In genomic region chr17:64635647-64636305, GRCh38 we compare ENCODE assay signal across 8 cellular contexts. TPM values are rescaled to one million over a fixed set of nuclear protein-coding genes. Genes with fewer than 3 reads are reported as not detected.
A peak's percentile ranks its signal among the peaks of the same experiment; 100 is the strongest.
DNase-seq lines count a peak whose midpoint lies in the region; ATAC-seq and TF ChIP-seq lines count a peak whose summit lies in the region.

No MANE protein-coding gene starts in this region.

- H3K4me3 ChIP-seq in RWPE2 (ENCODE audit: severe bottlenecking) (no peak overlapping the region), heart left ventricle (no peak overlapping the region), HAP-1 (no peak overlapping the region)

- in situ Hi-C loops in HAP-1 (cut with MboI; ENCODE audit: low sequenced_read_pairs) = no loop called here

- H3K9me3 ChIP-seq in RWPE2 (ENCODE audit: severe bottlenecking) = no peaks in the 10 kb centered on the region
- H3K9me3 ChIP-seq in heart left ventricle = no peaks in the 10 kb centered on the region
- no peaks in the 10 kb centered on the region for H3K9me3 ChIP-seq in HAP-1

- ATAC-seq in GM18520 (IDR thresholded peaks at IDR 0.05; ENCODE audit: unreplicated experiment) (peak; percentile 83), HG02678 (IDR thresholded peaks at IDR 0.05; ENCODE audit: unreplicated experiment) (peak; percentile 64), RWPE2 (ENCODE audit: low read depth) (peak; percentile 75), heart left ventricle (no peak)

- TF ChIP-seq CTCF in RWPE2 (IDR thresholded peaks at IDR 0.05; ENCODE audit: poor library complexity, severe bottlenecking) (no peak), heart left ventricle (IDR thresholded peaks at IDR 0.05) (no peak)

- H3K27ac ChIP-seq in RWPE2 (ENCODE audit: poor library complexity, severe bottlenecking) = peak overlapping the region; percentile 70
- H3K27ac ChIP-seq in heart left ventricle = peak overlapping the region in 1 of 12 donors; percentile 12

- DNase-seq in RWPE2 (ENCODE audit: low spot score) (no peak), lung microvascular endothelial cell (ENCODE audit: low read depth in 2 of 2) (peak; percentile 43 to 53), heart left ventricle (no peak), putamen (ENCODE audit: low spot score) (no peak), SHP77 treated with DMSO at 0.1 percent for 48 hours (lab: John Stamatoyannopoulos, UW) (no peak), HAP-1 (ENCODE audit: low spot score in 2 of 2) (no peak)

- no peak for TF ChIP-seq POLR2A in heart left ventricle (IDR thresholded peaks at IDR 0.05)

- peaks cover 52% of the 10 kb centered on the region for H3K36me3 ChIP-seq in RWPE2 (ENCODE audit: low read depth)
- peaks cover 0 to 13% (median 7%) of the 10 kb centered on the region in 9 donors for H3K36me3 ChIP-seq in heart left ventricle
- no peaks in the 10 kb centered on the region for H3K36me3 ChIP-seq in HAP-1 (replicated peaks)

- H3K4me1 ChIP-seq in RWPE2 (ENCODE audit: insufficient read depth, poor library complexity, severe bottlenecking) = peaks cover 10% of the 10 kb centered on the region
- peaks cover 0 to 49% (median 6%) of the 10 kb centered on the region in 12 donors for H3K4me1 ChIP-seq in heart left ventricle
- peaks cover 11% of the 10 kb centered on the region for H3K4me1 ChIP-seq in HAP-1

- H3K27me3 ChIP-seq in RWPE2 (ENCODE audit: insufficient read depth, poor library complexity, severe bottlenecking) = no peaks in the 10 kb centered on the region
- no peaks in the 10 kb centered on the region for H3K27me3 ChIP-seq in heart left ventricle
- H3K27me3 ChIP-seq in HAP-1 (ENCODE audit: low read depth) = no peaks in the 10 kb centered on the region

- WGBS in heart left ventricle, 4 donors = 56 to 82% (median 73%) methylated on average over 1 of the region's 1 CpG

- intact Hi-C loops in heart left ventricle (cut with DNase I) = loop anchor here in 1 of 10 donors (10.0 kb wide), 1 partner anchor 211 kb away; no protein-coding TSS in a partner anchor

RNA-seq across cellular contexts. Expression of gene SMURF2, which starts 26.3 kb away (rescaled TPM):
- 57.5 and 65.4 TPM in 2 replicates for total RNA-seq in lung microvascular endothelial cell
- 10 to 100 TPM in 8 of 9 donors, 1 to 10 TPM in 1; 8.7 to 17.5 (median 12.6) TPM for total RNA-seq in heart left ventricle
- 1 to 10 TPM; 3.6 to 7.4 TPM for polyA plus RNA-seq in heart left ventricle

Comparison
In these comparisons a context has a peak if more than half of its experiments do, and no peak if none do; other contexts are left out.
1. ATAC-seq: peak in GM18520 (single experiment), HG02678 (single experiment) and RWPE2 (single experiment); none in heart left ventricle (0 of 4).
2. DNase-seq: peak in lung microvascular endothelial cell (2 of 2); none in RWPE2 (single experiment), heart left ventricle (0 of 5), putamen (single experiment), SHP77 treated with DMSO at 0.1 percent for 48 hours (single experiment) and HAP-1 (0 of 2).